In the genomic region with DNA sequence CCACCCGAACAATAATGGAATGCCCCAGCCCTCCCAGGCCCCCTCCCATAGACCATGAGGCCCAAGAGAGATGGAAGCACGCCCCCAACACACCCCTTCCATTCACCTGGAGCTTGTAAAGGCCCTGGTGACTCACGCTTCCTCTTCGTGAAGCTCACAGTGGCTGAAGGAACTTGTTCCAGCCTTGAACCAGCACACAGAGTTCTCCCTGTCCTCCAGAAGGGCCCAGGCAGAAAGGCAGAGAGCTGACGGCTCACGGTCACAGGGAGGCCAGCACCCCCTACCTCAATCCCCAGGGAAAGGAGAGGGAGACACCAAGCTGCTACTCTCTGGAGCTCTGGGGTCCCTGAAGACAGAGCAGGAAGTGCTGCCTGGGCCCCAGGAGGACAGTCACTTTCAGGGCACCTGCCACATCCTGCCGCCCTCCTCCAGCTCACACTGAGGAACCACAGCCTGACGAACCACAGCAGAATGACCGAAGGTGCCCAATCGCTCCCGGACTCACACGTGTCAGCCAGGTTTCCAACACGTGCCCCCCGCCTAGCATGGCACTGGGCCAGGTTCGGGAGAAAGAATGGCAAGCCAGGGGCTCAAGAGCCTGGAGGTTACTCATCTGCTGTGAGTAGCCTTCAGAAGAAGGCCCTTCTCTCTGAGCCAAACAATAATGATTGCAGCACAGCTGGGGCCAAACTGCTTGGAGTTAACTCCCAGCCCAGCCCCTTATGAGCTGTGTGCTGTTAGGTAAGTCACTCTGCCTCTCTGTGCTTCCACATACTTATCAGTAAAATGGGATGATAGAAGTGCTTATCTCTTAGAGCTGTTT, we compare ENCODE assay signal across 8 cellular contexts. TPM values are rescaled to one million over a fixed set of nuclear protein-coding genes. Genes with fewer than 3 reads are reported as not detected.
DNase-seq lines count a peak whose midpoint lies in the region; ATAC-seq, FAIRE-seq and TF ChIP-seq lines count a peak whose summit lies in the region.

No MANE protein-coding gene starts in this region.

- H3K27ac Mint-ChIP-seq in activated naive CD4-positive, alpha-beta T cell treated with anti-CD3 and anti-CD28 coated beads, Interleukin-2, amount 50 U/mL, for 72 hours, result peak overlapping the region; percentile 55 to 84

- H3K9me3 ChIP-seq in left ventricle myocardium inferior (replicated peaks) (no peaks in the 10 kb centered on the region), keratinocyte (ENCODE audit: control insufficient read depth, low read depth, low read length) (no peaks in the 10 kb centered on the region)

- H3K79me2 ChIP-seq in keratinocyte (ENCODE audit: control insufficient read depth, insufficient read depth, low read length), result peaks cover 61% of the 10 kb centered on the region

- H3K9me1 ChIP-seq in keratinocyte (ENCODE audit: control insufficient read depth, extremely low read depth, insufficient read depth, low read length), result no peaks in the 10 kb centered on the region

- H3K27me3 ChIP-seq in left ventricle myocardium inferior (ENCODE audit: low read depth), result no peaks in the 10 kb centered on the region
- H3K27me3 ChIP-seq in keratinocyte (ENCODE audit: control insufficient read depth, extremely low read depth, insufficient read depth, low read length), result no peaks in the 10 kb centered on the region

- dilution Hi-C loops in keratinocyte (cut with MboI; ENCODE audit: extremely low pct_ligation_motif_present, low sequenced_read_pairs), result no loop called here

- H3K27ac ChIP-seq in left ventricle myocardium inferior (replicated peaks), result no peak overlapping the region
- peak overlapping the region; percentile 90 for H3K27ac ChIP-seq in keratinocyte (ENCODE audit: control insufficient read depth, insufficient read depth, low read length)

- no peaks in the 10 kb centered on the region for H3K36me3 Mint-ChIP-seq in activated naive CD4-positive, alpha-beta T cell treated with anti-CD3 and anti-CD28 coated beads, Interleukin-2, amount 50 U/mL, for 72 hours

- no peak for DNase-seq in Right ventricle myocardium superior
- DNase-seq in left ventricle myocardium inferior, result no peak
- peak; percentile 60 for DNase-seq in NCI-H2196 treated with DMSO at 0.1 percent for 48 hours (lab: John Stamatoyannopoulos, UW; ENCODE audit: unreplicated experiment)
- DNase-seq in activated naive CD4-positive, alpha-beta T cell treated with anti-CD3 and anti-CD28 coated beads, Interleukin-2, amount 50 U/mL, for 72 hours (ENCODE audit: low spot score in 2 of 2), result peak; percentile 42 to 76
- DNase-seq in keratinocyte (ENCODE audit: low read depth, low spot score), result peak; percentile 90
- peak; percentile 17 to 18 for DNase-seq in stimulated activated CD8-positive, alpha-beta memory T cell treated with anti-CD3 and anti-CD28 coated beads, Interleukin-4, amount 100 ng/mL, for 1 hour (ENCODE audit: low read depth in 2 of 2, low spot score in 1 of 2)
- DNase-seq in cerebellar cortex (ENCODE audit: low spot score), result no peak

- H2AFZ ChIP-seq in keratinocyte (ENCODE audit: control insufficient read depth, low read length), result no peak overlapping the region

- H3K4me2 ChIP-seq in keratinocyte (ENCODE audit: control insufficient read depth, extremely low read depth, insufficient read depth, low read depth, low read length), result peak overlapping the region; percentile 71

- H3K9ac ChIP-seq in keratinocyte (ENCODE audit: control insufficient read depth, extremely low read depth, insufficient read depth, low read length), result peak overlapping the region; percentile 72

- peak; percentile 94 for FAIRE-seq in keratinocyte (lab: Jason Lieb, UNC)

- H3K4me3 ChIP-seq in left ventricle myocardium inferior (no peak overlapping the region), keratinocyte (ENCODE audit: control insufficient read depth in 2 of 3, extremely low read depth in 1 of 3, insufficient read depth in 2 of 3, low read depth in 1 of 3, low read length in 3 of 3) (peak overlapping the region in 1 of 3 experiments; percentile 19)

- H3K36me3 ChIP-seq in left ventricle myocardium inferior (no peaks in the 10 kb centered on the region), keratinocyte (ENCODE audit: control insufficient read depth in 2 of 2, extremely low read depth in 1 of 2, insufficient read depth in 2 of 2, low read length in 2 of 2) (peaks cover 4 to 7% of the 10 kb centered on the region in 2 experiments)

- ATAC-seq in Right ventricle myocardium superior (ENCODE audit: poor library complexity) (peak; percentile 21), HG02852 (IDR thresholded peaks at IDR 0.05; ENCODE audit: unreplicated experiment) (peak; percentile 72)
- ATAC-seq in activated naive CD4-positive, alpha-beta T cell treated with anti-CD3 and anti-CD28 coated beads, Interleukin-2, amount 50 U/mL, for 72 hours, result peak; percentile 90 to 92

- no peaks in the 10 kb centered on the region for H3K9me3 Mint-ChIP-seq in activated naive CD4-positive, alpha-beta T cell treated with anti-CD3 and anti-CD28 coated beads, Interleukin-2, amount 50 U/mL, for 72 hours

- TF ChIP-seq CTCF in left ventricle myocardium inferior (IDR thresholded peaks at IDR 0.05; ENCODE audit: borderline replicate concordance) (no peak), keratinocyte (optimal IDR thresholded peaks at IDR 0.05 in 1 of 3, IDR thresholded peaks at IDR 0.05 in 1 of 3, conservative IDR thresholded peaks at IDR 0.05 in 1 of 3; ENCODE audit: extremely low read depth in 1 of 3, insufficient read depth in 2 of 3, low read length in 3 of 3) (no peak)

- no peaks in the 10 kb centered on the region for H4K20me1 ChIP-seq in keratinocyte (ENCODE audit: control insufficient read depth, extremely low read depth, insufficient read depth, low read length)

- H3K4me1 ChIP-seq in left ventricle myocardium inferior, result peaks cover 38% of the 10 kb centered on the region
- H3K4me1 ChIP-seq in keratinocyte (ENCODE audit: control insufficient read depth, extremely low read depth, insufficient read depth, low read length), result peaks cover 74% of the 10 kb centered on the region

- intact Hi-C loops in Right ventricle myocardium superior (cut with DNase I) (no loop called here), left ventricle myocardium inferior (cut with micrococcal nuclease) (no loop called here)

RNA-seq across cellular contexts. Expression of gene DLG5, which starts 52.8 kb away (rescaled TPM):
- total RNA-seq in Right ventricle myocardium superior, result 8.8 TPM
- 8.9 TPM for total RNA-seq in left ventricle myocardium inferior
- 1 to 10 TPM; 1.3 to 4.6 TPM for total RNA-seq in activated naive CD4-positive, alpha-beta T cell treated with anti-CD3 and anti-CD28 coated beads, Interleukin-2, amount 50 U/mL, for 72 hours
- 9.5 to 35.9 TPM (median 17.2 TPM) in 3 replicates for polyA plus RNA-seq in keratinocyte
- polyA plus RNA-seq in keratinocyte (2011; ENCODE audit: low read depth), result 33.6 TPM
- polyA plus RNA-seq in keratinocyte (2011; cell fraction: cytosol; rRNA removed), result 15.5 and 21.6 TPM in 2 replicates
- polyA plus RNA-seq in keratinocyte (2011; cell fraction: nucleus; rRNA removed), result 59.9 and 60.9 TPM in 2 replicates
- polyA plus RNA-seq in keratinocyte (2012; ENCODE audit: low replicate concordance), result 23.2 and 49.6 TPM in 2 replicates
- polyA minus RNA-seq in keratinocyte, result 23.1 to 123 TPM (median 41.6 TPM) in 3 replicates
- polyA minus RNA-seq in keratinocyte (2011; cell fraction: cytosol; rRNA and poly(A)+ RNA removed), result 34.3 TPM
- polyA minus RNA-seq in keratinocyte (2011; cell fraction: nucleus; rRNA and poly(A)+ RNA removed), result 61.4 and 75.7 TPM in 2 replicates

Comparison
In these comparisons a context has a peak if more than half of its experiments do, and no peak if none do; other contexts are left out.
1. ATAC-seq: peak in every context shown above with its lines; median percentile 91 in activated naive CD4-positive, alpha-beta T cell treated with anti-CD3 and anti-CD28 coated beads, Interleukin-2, amount 50 U/mL, for 72 hours; 72 in HG02852; 21 in Right ventricle myocardium superior.
2. DNase-seq: peak in NCI-H2196 treated with DMSO at 0.1 percent for 48 hours (single experiment), activated naive CD4-positive, alpha-beta T cell treated with anti-CD3 and anti-CD28 coated beads, Interleukin-2, amount 50 U/mL, for 72 hours (2 of 2), keratinocyte (single experiment) and stimulated activated CD8-positive, alpha-beta memory T cell treated with anti-CD3 and anti-CD28 coated beads, Interleukin-4, amount 100 ng/mL, for 1 hour (2 of 2); none in Right ventricle myocardium superior (single experiment), left ventricle myocardium inferior (single experiment) and cerebellar cortex (single experiment).